Comparison of ENCODE assay signal across 11 cellular contexts in the genomic region with DNA sequence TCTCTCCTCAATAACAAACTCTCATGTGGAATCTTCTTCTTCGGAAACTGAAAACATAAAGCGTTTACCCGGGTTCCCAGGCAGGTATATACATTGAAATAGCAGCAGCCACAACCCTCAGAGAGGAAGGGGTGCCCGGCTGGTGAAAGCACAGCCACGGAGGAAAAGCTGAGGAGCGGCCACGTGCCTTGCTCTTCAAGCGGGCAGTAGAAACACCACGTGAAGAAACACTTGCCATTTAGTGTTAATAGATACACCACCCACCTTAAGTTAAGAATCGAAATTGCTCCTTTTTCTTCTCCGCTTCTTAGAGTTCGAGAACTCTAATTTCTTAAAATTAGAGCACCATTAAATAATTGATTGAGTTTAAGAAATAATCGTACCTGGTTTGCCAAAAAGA. TPM values are rescaled to one million over a fixed set of nuclear protein-coding genes. Genes with fewer than 3 reads are reported as not detected.
A peak's percentile ranks its signal among the peaks of the same experiment; 100 is the strongest.
DNase-seq lines count a peak whose midpoint lies in the region; ATAC-seq and TF ChIP-seq lines count a peak whose summit lies in the region.
"Had no signal": no experiment of that assay in that cellular context is flagged by ENCODE, and none has a peak within 500 bp of the region (broad histone marks: within the 10 kb centered on the region; RNA-seq: fewer than 3 reads in every experiment).

No MANE protein-coding gene starts in this region.

- H3K4me1 Mint-ChIP-seq in effector memory CD8-positive, alpha-beta T cell (ENCODE audit: low read depth in 2 of 2): peaks cover 10 to 22% of the 10 kb centered on the region in 2 donors

- H3K27ac Mint-ChIP-seq in effector memory CD8-positive, alpha-beta T cell: no peak overlapping the region

- no peak for TF ChIP-seq POLR2A in thyroid gland (IDR thresholded peaks at IDR 0.05)

- 10 to 15% methylated on average over 13 of the region's 13 CpGs for WGBS in thyroid gland, 2 donors

- peak overlapping the region; percentile 44 to 61 for H3K4me3 Mint-ChIP-seq in effector memory CD8-positive, alpha-beta T cell

- no peaks in the 10 kb centered on the region for H3K4me1 ChIP-seq in muscle layer of colon (ENCODE audit: insufficient read depth, low read length)
- H3K4me1 ChIP-seq in thyroid gland: peaks cover 8 to 17% of the 10 kb centered on the region in 2 donors
- H3K4me1 ChIP-seq in effector memory CD4-positive, alpha-beta T cell (ENCODE audit: control insufficient read depth, insufficient read depth, low read length, poor library complexity, severe bottlenecking): peaks cover 3% of the 10 kb centered on the region

- no peak overlapping the region for H3K27ac ChIP-seq in muscle layer of colon (ENCODE audit: low read depth, low read length)
- peak overlapping the region in 2 of 3 donors; percentile 18 to 53 for H3K27ac ChIP-seq in thyroid gland
- H3K27ac ChIP-seq in effector memory CD4-positive, alpha-beta T cell (ENCODE audit: insufficient read depth, low read length, poor library complexity, severe bottlenecking): no peak overlapping the region
- H3K27ac ChIP-seq: 22Rv1 had no signal

- no peak for ATAC-seq in effector memory CD8-positive, alpha-beta T cell (replicated peaks)
- no peak for ATAC-seq in GM18907 (IDR thresholded peaks at IDR 0.05; ENCODE audit: unreplicated experiment)

- no peak overlapping the region for H3K9ac ChIP-seq in muscle layer of colon (ENCODE audit: low read length)

- peak; percentile 32 for DNase-seq in DMS53 (lab: John Stamatoyannopoulos, UW)
- DNase-seq in DMS53 treated with DMSO at 0.1 percent for 48 hours (lab: John Stamatoyannopoulos, UW; ENCODE audit: unreplicated experiment): no peak
- no peak for DNase-seq in effector memory CD8-positive, alpha-beta T cell
- DNase-seq in thyroid gland: no peak
- no peak for DNase-seq in effector memory CD4-positive, alpha-beta T cell
- no peak for DNase-seq in activated gamma-delta T cell (lab: John Stamatoyannopoulos, UW)
- DNase-seq: NCI-H524 treated with DMSO at 0.1 percent for 48 hours had no signal

- no peaks in the 10 kb centered on the region for H3K9me3 Mint-ChIP-seq in effector memory CD8-positive, alpha-beta T cell

- H3K9me3 ChIP-seq in muscle layer of colon (ENCODE audit: low read length) (no peaks in the 10 kb centered on the region), thyroid gland (no peaks in the 10 kb centered on the region)
- H3K9me3 ChIP-seq in effector memory CD4-positive, alpha-beta T cell (ENCODE audit: control insufficient read depth, low read length): no peaks in the 10 kb centered on the region

- H3K4me3 ChIP-seq in muscle layer of colon (ENCODE audit: low read depth in 1 of 2, low read length in 2 of 2) (peak overlapping the region; percentile 14 to 51), thyroid gland (replicated peaks in 1 of 3) (peak overlapping the region in 1 of 3 donors; percentile 23)
- no peak overlapping the region for H3K4me3 ChIP-seq in effector memory CD4-positive, alpha-beta T cell (ENCODE audit: insufficient read depth, low read depth, low read length, poor library complexity, severe bottlenecking)

- H3K36me3 ChIP-seq in muscle layer of colon (ENCODE audit: insufficient read depth, low read length): no peaks in the 10 kb centered on the region
- no peaks in the 10 kb centered on the region for H3K36me3 ChIP-seq in thyroid gland
- H3K36me3 ChIP-seq in effector memory CD4-positive, alpha-beta T cell (ENCODE audit: control insufficient read depth, insufficient read depth, low read length): no peaks in the 10 kb centered on the region

- no peaks in the 10 kb centered on the region for H3K36me3 Mint-ChIP-seq in effector memory CD8-positive, alpha-beta T cell (ENCODE audit: insufficient read depth)

- peaks cover 0 to 7% of the 10 kb centered on the region in 2 donors for H3K27me3 ChIP-seq in muscle layer of colon (ENCODE audit: control insufficient read depth in 1 of 2, insufficient read depth in 2 of 2, low read length in 2 of 2)
- H3K27me3 ChIP-seq in thyroid gland: no peaks in the 10 kb centered on the region
- peaks cover 12% of the 10 kb centered on the region for H3K27me3 ChIP-seq in effector memory CD4-positive, alpha-beta T cell (replicated peaks; ENCODE audit: control insufficient read depth, insufficient read depth, low read length, poor library complexity, severe bottlenecking)

- no peak for TF ChIP-seq CTCF in thyroid gland (IDR thresholded peaks at IDR 0.05)

- H3K27me3 Mint-ChIP-seq in effector memory CD8-positive, alpha-beta T cell: peaks cover 66 to 81% of the 10 kb centered on the region in 2 donors

- intact Hi-C loops in thyroid gland (cut with DNase I): no loop called here

RNA-seq across cellular contexts. Expression of a gene that starts 0.3 kb away (rescaled TPM):
- 10 to 100 TPM; 12.0 to 74.7 (median 16.4) TPM for total RNA-seq in thyroid gland
- total RNA-seq: activated CD8-positive, alpha-beta memory T cell treated with anti-CD3 and anti-CD28 coated beads for 36 hours had no signal

Comparison
In these comparisons a context has a peak if more than half of its experiments do, and no peak if none do; other contexts are left out.
1. H3K27ac ChIP-seq: peak in thyroid gland (2 of 3); none in muscle layer of colon (single experiment) and effector memory CD4-positive, alpha-beta T cell (single experiment).